In the genomic region with DNA sequence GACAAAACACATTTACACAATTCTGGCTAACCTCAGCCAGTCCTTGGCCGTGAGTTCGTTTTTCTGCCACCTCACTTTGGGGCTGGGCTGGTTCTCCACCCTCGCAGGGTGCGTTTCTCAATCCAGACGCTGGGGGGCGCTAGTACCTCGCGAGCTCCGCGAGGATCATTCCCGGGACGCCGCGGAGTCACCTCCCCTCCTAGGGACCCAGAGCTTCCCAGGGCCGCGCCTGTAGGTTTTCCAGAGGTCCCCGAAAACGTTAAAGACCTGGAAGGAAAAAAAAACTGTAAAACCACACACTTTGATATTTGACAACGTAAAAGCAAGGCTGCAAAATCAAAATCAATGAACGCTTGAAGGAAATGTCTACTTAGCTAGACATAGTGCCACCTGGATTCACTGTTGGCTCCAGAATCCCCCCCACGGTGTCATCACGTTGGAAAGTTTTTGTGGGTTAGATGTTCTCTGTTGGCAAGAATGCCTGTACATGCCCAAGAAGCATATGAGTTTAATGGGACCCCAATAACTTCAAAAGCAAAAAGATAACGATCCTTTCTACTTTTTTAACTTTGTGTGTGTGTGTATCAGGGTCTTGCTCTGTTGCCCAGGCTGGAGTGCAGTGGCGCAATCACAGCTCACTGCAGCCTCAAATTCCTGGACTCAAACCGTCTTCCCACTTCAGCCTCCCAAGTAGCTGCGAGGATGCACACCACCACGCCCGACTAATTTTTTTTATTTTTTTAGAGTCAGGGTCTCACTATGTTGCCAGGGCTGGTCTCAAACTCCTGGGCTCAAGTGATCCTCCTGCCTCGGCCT, we compare ENCODE assay signal across 8 cellular contexts. TPM values are rescaled to one million over a fixed set of nuclear protein-coding genes. Genes with fewer than 3 reads are reported as not detected.
DNase-seq lines count a peak whose midpoint lies in the region; ATAC-seq and TF ChIP-seq lines count a peak whose summit lies in the region.

No MANE protein-coding gene starts in this region.

- intact Hi-C loops in activated naive CD4-positive, alpha-beta T cell treated with anti-CD3 and anti-CD28 coated beads for 36 hours (cut with micrococcal nuclease), result loop anchor here (1.0 to 10.0 kb wide), 4 partner anchors 70 to 417 kb away; a partner anchor contains a TSS
- intact Hi-C loops in thyroid gland (cut with DNase I), result loop anchor here (2.0 kb wide), 1 partner anchor 141 kb away; no protein-coding TSS in a partner anchor

- H3K27ac ChIP-seq in Karpas-422 (ENCODE audit: low read length) (no peak overlapping the region), parathyroid adenoma (no peak overlapping the region), thyroid gland (no peak overlapping the region)

- no peak for ATAC-seq in GM21515 (IDR thresholded peaks at IDR 0.05; ENCODE audit: unreplicated experiment)

- 19% methylated on average over 29 of the region's 29 CpGs for WGBS in thyroid gland, 2 donors

- H3K9me3 ChIP-seq in Karpas-422 (ENCODE audit: low read length) (no peaks in the 10 kb centered on the region), parathyroid adenoma (ENCODE audit: control insufficient read depth, low read length) (no peaks in the 10 kb centered on the region), thyroid gland (no peaks in the 10 kb centered on the region)

- no peak overlapping the region for H3K27ac Mint-ChIP-seq in activated naive CD4-positive, alpha-beta T cell treated with anti-CD3 and anti-CD28 coated beads for 36 hours
- H3K27ac Mint-ChIP-seq in glutamatergic neuron (ENCODE audit: unreplicated experiment), result no peak overlapping the region

- H3K36me3 Mint-ChIP-seq in activated naive CD4-positive, alpha-beta T cell treated with anti-CD3 and anti-CD28 coated beads for 36 hours (ENCODE audit: low read depth), result no peaks in the 10 kb centered on the region
- H3K36me3 Mint-ChIP-seq in glutamatergic neuron (ENCODE audit: unreplicated experiment), result no peaks in the 10 kb centered on the region

- H3K4me1 ChIP-seq in Karpas-422 (ENCODE audit: low read length) (peaks cover 4% of the 10 kb centered on the region), parathyroid adenoma (peaks cover 6% of the 10 kb centered on the region), thyroid gland (no peaks in the 10 kb centered on the region)

- H3K9ac ChIP-seq in Karpas-422 (ENCODE audit: low read length) (no peak overlapping the region), parathyroid adenoma (no peak overlapping the region)

- H3K4me3 ChIP-seq in Karpas-422 (ENCODE audit: low read length) (no peak overlapping the region), parathyroid adenoma (ENCODE audit: low read depth, low read length) (no peak overlapping the region), thyroid gland (replicated peaks in 1 of 3) (no peak overlapping the region)

- H3K27me3 Mint-ChIP-seq in activated naive CD4-positive, alpha-beta T cell treated with anti-CD3 and anti-CD28 coated beads for 36 hours (ENCODE audit: low read depth), result no peaks in the 10 kb centered on the region
- H3K27me3 Mint-ChIP-seq in glutamatergic neuron (ENCODE audit: unreplicated experiment), result peaks cover 12% of the 10 kb centered on the region

- H3K79me2 ChIP-seq in Karpas-422 (ENCODE audit: low read length) (no peaks in the 10 kb centered on the region), parathyroid adenoma (no peaks in the 10 kb centered on the region)

- peaks cover 11% of the 10 kb centered on the region for H3K4me1 Mint-ChIP-seq in activated naive CD4-positive, alpha-beta T cell treated with anti-CD3 and anti-CD28 coated beads for 36 hours (ENCODE audit: low read depth)
- H3K4me1 Mint-ChIP-seq in glutamatergic neuron (ENCODE audit: low read depth, unreplicated experiment), result no peaks in the 10 kb centered on the region

- TF ChIP-seq CTCF in glutamatergic neuron (IDR thresholded peaks at IDR 0.05; ENCODE audit: partially characterized antibody, unreplicated experiment), result peak; percentile 98
- TF ChIP-seq CTCF in parathyroid adenoma (IDR thresholded peaks at IDR 0.05), result peak; percentile 98
- peak; percentile 74 to 97 (median 84) for TF ChIP-seq CTCF in thyroid gland (IDR thresholded peaks at IDR 0.05)

- H3K9me3 Mint-ChIP-seq in activated naive CD4-positive, alpha-beta T cell treated with anti-CD3 and anti-CD28 coated beads for 36 hours, result no peaks in the 10 kb centered on the region
- no peaks in the 10 kb centered on the region for H3K9me3 Mint-ChIP-seq in glutamatergic neuron (ENCODE audit: unreplicated experiment)

- TF ChIP-seq POLR2A in thyroid gland (IDR thresholded peaks at IDR 0.05), result no peak

- CTCF ChIA-PET in activated naive CD4-positive, alpha-beta T cell treated with anti-CD3 and anti-CD28 coated beads for 36 hours (lab: Charles Lee), result interaction anchor here (0.5 to 4.0 kb wide), 43 partner anchors 10 to 402 kb away, joined by 3 to 33 read pairs (median 4); a partner anchor contains a TSS

- no peaks in the 10 kb centered on the region for H4K20me1 ChIP-seq in Karpas-422 (ENCODE audit: insufficient read depth, low read depth, low read length)

- no peak overlapping the region for H3K4me2 ChIP-seq in Karpas-422 (ENCODE audit: low read depth, low read length, poor library complexity, severe bottlenecking)
- H3K4me2 ChIP-seq in parathyroid adenoma (ENCODE audit: low read length), result peak overlapping the region; percentile 21

- DNase-seq in DMS 273 (lab: John Stamatoyannopoulos, UW; ENCODE audit: unreplicated experiment), result peak; percentile 87
- DNase-seq in Karpas-422, result peak; percentile 89
- peak; percentile 31 for DNase-seq in SKM-1 (lab: John Stamatoyannopoulos, UW; ENCODE audit: unreplicated experiment)
- DNase-seq in activated naive CD4-positive, alpha-beta T cell treated with anti-CD3 and anti-CD28 coated beads for 36 hours, result peak; percentile 83
- DNase-seq in glutamatergic neuron, result peak; percentile 93
- DNase-seq in thyroid gland, result peak; percentile 55 to 69

- peak overlapping the region; percentile 21 for H3K4me3 Mint-ChIP-seq in activated naive CD4-positive, alpha-beta T cell treated with anti-CD3 and anti-CD28 coated beads for 36 hours
- H3K4me3 Mint-ChIP-seq in glutamatergic neuron (ENCODE audit: unreplicated experiment), result no peak overlapping the region

- H2AFZ ChIP-seq in Karpas-422 (ENCODE audit: low read length), result no peak overlapping the region
- peak overlapping the region; percentile 76 for H2AFZ ChIP-seq in parathyroid adenoma

- no peaks in the 10 kb centered on the region for H3K9me2 ChIP-seq in Karpas-422 (replicated peaks; ENCODE audit: insufficient read depth, low read length)

- H3K36me3 ChIP-seq in Karpas-422 (ENCODE audit: insufficient read depth, low read length) (no peaks in the 10 kb centered on the region), parathyroid adenoma (ENCODE audit: control insufficient read depth, insufficient read depth, low read length) (no peaks in the 10 kb centered on the region), thyroid gland (no peaks in the 10 kb centered on the region)

- H3K27me3 ChIP-seq in Karpas-422 (ENCODE audit: low read length) (no peaks in the 10 kb centered on the region), parathyroid adenoma (ENCODE audit: control insufficient read depth, insufficient read depth, low read length) (no peaks in the 10 kb centered on the region), thyroid gland (no peaks in the 10 kb centered on the region)

RNA-seq across cellular contexts. Expression of a gene that starts 34.5 kb away (rescaled TPM):
- total RNA-seq in Karpas-422 (2014; rRNA removed; shearing (Covaris generic); ENCODE audit: low replicate concordance), result 76.7 and 76.9 TPM in 2 replicates
- 100 to 1,000 TPM; 240 to 254 TPM for total RNA-seq in activated naive CD4-positive, alpha-beta T cell treated with anti-CD3 and anti-CD28 coated beads for 36 hours
- total RNA-seq in glutamatergic neuron (ENCODE audit: unreplicated experiment), result 310 TPM
- total RNA-seq in thyroid gland, result 100 to 1,000 TPM; 101 to 296 (median 151) TPM

Comparison
In these comparisons a context has a peak if more than half of its experiments do, and no peak if none do; other contexts are left out.
1. DNase-seq: peak in every context shown above with its lines; median percentile 93 in glutamatergic neuron; 89 in Karpas-422; 87 in DMS 273; 83 in activated naive CD4-positive, alpha-beta T cell treated with anti-CD3 and anti-CD28 coated beads for 36 hours; 62 in thyroid gland; 31 in SKM-1.